19 cellular contexts compared by ENCODE assay signal in genomic region chr12:127120851-127121250, GRCh38.
"Had no signal": no experiment of that assay in that cellular context is flagged by ENCODE, and none has a peak within 500 bp of the region (broad histone marks: within the 10 kb centered on the region; RNA-seq: fewer than 3 reads in every experiment).

No MANE protein-coding gene starts in this region.

- H3K27ac Mint-ChIP-seq: mesothelial cell of epicardium; naive thymus-derived CD4-positive, alpha-beta T cell had no signal

- DNase-seq: dermis blood vessel endothelial cell; dorsolateral prefrontal cortex; effector CD4-positive, alpha-beta T cell; effector memory CD4-positive, alpha-beta T cell; foreskin keratinocyte; glutamatergic neuron; head of caudate nucleus; heart right ventricle; hippocampal formation; left cardiac atrium; left lung; left ventricle myocardium superior; lower lobe of right lung; mesenchymal stem cell; mucosa of descending colon; naive thymus-derived CD4-positive, alpha-beta T cell had no signal

- H3K9me3 Mint-ChIP-seq: mesothelial cell of epicardium had no signal

- H3K4me1 Mint-ChIP-seq: mesothelial cell of epicardium had no signal

- H3K4me1 ChIP-seq: foreskin keratinocyte, left lung, lower lobe of right lung had no signal

- ATAC-seq: foreskin keratinocyte; left cardiac atrium; left lung; left ventricle myocardium superior; lower lobe of right lung; mucosa of descending colon; naive thymus-derived CD4-positive, alpha-beta T cell had no signal

- H3K4me3 Mint-ChIP-seq: mesothelial cell of epicardium; naive thymus-derived CD4-positive, alpha-beta T cell had no signal

- H3K36me3 ChIP-seq: esophagus muscularis mucosa, heart right ventricle, left lung, lower lobe of right lung had no signal

- H3K4me3 ChIP-seq: coronary artery, dorsolateral prefrontal cortex, esophagus muscularis mucosa, heart right ventricle, left lung, lower lobe of right lung, mucosa of descending colon had no signal

- H3K27me3 ChIP-seq: dorsolateral prefrontal cortex, esophagus muscularis mucosa, foreskin keratinocyte, left lung had no signal

- H3K27ac ChIP-seq: coronary artery, dorsolateral prefrontal cortex, esophagus muscularis mucosa, foreskin keratinocyte, heart right ventricle, left lung, lower lobe of right lung had no signal

- H3K9me3 ChIP-seq: esophagus muscularis mucosa, heart right ventricle, left lung, lower lobe of right lung, mucosa of descending colon had no signal

- H3K36me3 Mint-ChIP-seq: mesothelial cell of epicardium; naive thymus-derived CD4-positive, alpha-beta T cell had no signal
